In genomic region chr11:128717581-128717980, GRCh38 we compare ENCODE assay signal across 8 cellular contexts. TPM values are rescaled to one million over a fixed set of nuclear protein-coding genes. Genes with fewer than 3 reads are reported as not detected.
DNase-seq lines count a peak whose midpoint lies in the region; ATAC-seq and TF ChIP-seq lines count a peak whose summit lies in the region.

No MANE protein-coding gene starts in this region.

- H3K36me3 Mint-ChIP-seq in activated naive CD4-positive, alpha-beta T cell treated with anti-CD3 and anti-CD28 coated beads, Interleukin-2, amount 50 U/mL, for 72 hours: peaks cover 6 to 24% of the 10 kb centered on the region in 2 donors
- H3K36me3 Mint-ChIP-seq in naive thymus-derived CD8-positive, alpha-beta T cell: peaks cover 0 to 6% (median 0%) of the 10 kb centered on the region in 3 donors

- no peak for TF ChIP-seq POLR2A in vagina (IDR thresholded peaks at IDR 0.05)

- peak overlapping the region; percentile 50 to 92 for H3K27ac Mint-ChIP-seq in activated naive CD4-positive, alpha-beta T cell treated with anti-CD3 and anti-CD28 coated beads, Interleukin-2, amount 50 U/mL, for 72 hours
- peak overlapping the region; percentile 93 to 99 (median 97) for H3K27ac Mint-ChIP-seq in naive thymus-derived CD8-positive, alpha-beta T cell

- no peak for ATAC-seq in left cardiac atrium
- ATAC-seq in activated naive CD4-positive, alpha-beta T cell treated with anti-CD3 and anti-CD28 coated beads, Interleukin-2, amount 50 U/mL, for 72 hours: no peak
- ATAC-seq in naive thymus-derived CD8-positive, alpha-beta T cell: peak; percentile 12 to 20

- H3K36me3 ChIP-seq in left ventricle myocardium inferior (no peaks in the 10 kb centered on the region), vagina (no peaks in the 10 kb centered on the region)

- H3K4me3 ChIP-seq in left ventricle myocardium inferior: peak overlapping the region; percentile 37
- no peak overlapping the region for H3K4me3 ChIP-seq in vagina

- H3K27me3 ChIP-seq in left ventricle myocardium inferior (ENCODE audit: low read depth): peaks cover 6% of the 10 kb centered on the region
- H3K27me3 ChIP-seq in vagina: no peaks in the 10 kb centered on the region

- H3K9me3 Mint-ChIP-seq in activated naive CD4-positive, alpha-beta T cell treated with anti-CD3 and anti-CD28 coated beads, Interleukin-2, amount 50 U/mL, for 72 hours: peaks cover 0 to 3% of the 10 kb centered on the region in 2 donors
- no peaks in the 10 kb centered on the region for H3K9me3 Mint-ChIP-seq in naive thymus-derived CD8-positive, alpha-beta T cell

- intact Hi-C loops in left ventricle myocardium inferior (cut with micrococcal nuclease) (no loop called here), left cardiac atrium (cut with DNase I) (no loop called here), vagina (cut with DNase I) (no loop called here)

- H3K4me1 Mint-ChIP-seq in naive thymus-derived CD8-positive, alpha-beta T cell: peaks cover 72 to 100% (median 99%) of the 10 kb centered on the region in 4 donors

- no peak for TF ChIP-seq CTCF in left ventricle myocardium inferior (IDR thresholded peaks at IDR 0.05; ENCODE audit: borderline replicate concordance)
- TF ChIP-seq CTCF in vagina (IDR thresholded peaks at IDR 0.05): no peak
- no peak for TF ChIP-seq CTCF in GM13977 (IDR thresholded peaks at IDR 0.05; ENCODE audit: extremely low read depth, insufficient read depth, missing control alignments)

- in situ Hi-C loops in GM13977 (cut with MboI; ENCODE audit: low pct_unique_long_range_greater_than_20kb, low sequenced_read_pairs, unreplicated experiment): no loop called here

- H3K4me3 Mint-ChIP-seq in naive thymus-derived CD8-positive, alpha-beta T cell: peak overlapping the region; percentile 73 to 95 (median 86)

- H3K27me3 Mint-ChIP-seq in naive thymus-derived CD8-positive, alpha-beta T cell: no peaks in the 10 kb centered on the region

- POLR2A ChIA-PET in naive thymus-derived CD8-positive, alpha-beta T cell (lab: Charles Lee): interaction anchor here (0.5 to 6.9 kb wide), 10 partner anchors 8 to 594 kb away, joined by 3 to 75 read pairs (median 10); partner anchors contain the start of gene FLI1

- H3K27ac ChIP-seq in left ventricle myocardium inferior (replicated peaks): peak overlapping the region; percentile 86
- peak overlapping the region; percentile 42 for H3K27ac ChIP-seq in vagina

- DNase-seq in left ventricle myocardium inferior (no peak), left cardiac atrium (no peak), vagina (ENCODE audit: extremely low spot score in 2 of 2) (no peak), midbrain (lab: John Stamatoyannopoulos, UW) (no peak), NCI-H1930 (lab: John Stamatoyannopoulos, UW) (no peak), GM13977 (ENCODE audit: low spot score) (no peak)
- no peak for DNase-seq in activated naive CD4-positive, alpha-beta T cell treated with anti-CD3 and anti-CD28 coated beads, Interleukin-2, amount 50 U/mL, for 72 hours (ENCODE audit: low spot score in 2 of 2)
- peak in 2 of 10 donors; percentile 34 for DNase-seq in naive thymus-derived CD8-positive, alpha-beta T cell

- H3K4me1 ChIP-seq in left ventricle myocardium inferior: peaks cover 99% of the 10 kb centered on the region
- H3K4me1 ChIP-seq in vagina: peaks cover 54% of the 10 kb centered on the region

- H3K9me3 ChIP-seq in left ventricle myocardium inferior (replicated peaks) (no peaks in the 10 kb centered on the region), vagina (no peaks in the 10 kb centered on the region)

RNA-seq across cellular contexts. Expression of gene FLI1, which starts 23.7 kb away (rescaled TPM):
- total RNA-seq in left ventricle myocardium inferior (16.4 TPM), left cardiac atrium (10 to 100 TPM; 22.1 to 27.9 TPM), vagina (29.5 TPM)
- 10 to 100 TPM; 44.4 to 69.4 TPM for total RNA-seq in activated naive CD4-positive, alpha-beta T cell treated with anti-CD3 and anti-CD28 coated beads, Interleukin-2, amount 50 U/mL, for 72 hours
- total RNA-seq in naive thymus-derived CD8-positive, alpha-beta T cell: 10 to 100 TPM; 87.7 to 87.9 TPM
- 10 to 100 TPM; 54.9 to 64.5 (median 58.7) TPM for polyA plus RNA-seq in naive thymus-derived CD8-positive, alpha-beta T cell

Comparison
In these comparisons a context has a peak if more than half of its experiments do, and no peak if none do; other contexts are left out.
1. ATAC-seq: peak in naive thymus-derived CD8-positive, alpha-beta T cell (2 of 2); none in left cardiac atrium (0 of 2) and activated naive CD4-positive, alpha-beta T cell treated with anti-CD3 and anti-CD28 coated beads, Interleukin-2, amount 50 U/mL, for 72 hours (0 of 2).